2 cellular contexts compared by ENCODE assay signal in genomic region chr16:89167425-89167941, GRCh38.
TF ChIP-seq lines count a peak whose summit lies in the region.

No MANE protein-coding gene starts in this region.

TF ChIP-seq in GM12891, 5 proteins besides CTCF, POLR2A, EP300 and RAD21 (continued from another document):
- TF ChIP-seq PAX5 (IDR thresholded peaks at IDR 0.05; ENCODE audit: insufficient read depth, low read length, severe bottlenecking) = peak; percentile 37
- no peak for TF ChIP-seq POLR2AphosphoS5 (IDR thresholded peaks at IDR 0.05; ENCODE audit: low read depth, low read length)

TF ChIP-seq in GM12878, 131 proteins besides CTCF, POLR2A, EP300 and RAD21 (continued from another document and continues in another):
- TF ChIP-seq CHD4 (IDR thresholded peaks at IDR 0.05) (no peak), RELA (IDR thresholded peaks at IDR 0.05; ENCODE audit: borderline replicate concordance, partially characterized antibody) (peak; percentile 76), MEF2A (IDR thresholded peaks at IDR 0.05; ENCODE audit: insufficient read depth, low read depth, low read length) (no peak), ZNF217 (IDR thresholded peaks at IDR 0.05) (no peak), EZH2 (IDR thresholded peaks at IDR 0.05; ENCODE audit: borderline replicate concordance, control insufficient read depth, low read depth, low read length) (no peak), ZBED1 (IDR thresholded peaks at IDR 0.05; ENCODE audit: borderline replicate concordance) (no peak), TCF3 (IDR thresholded peaks at IDR 0.05; ENCODE audit: borderline replicate concordance, insufficient read depth, low read depth, low read length) (0 out of 2 replicates have a peak, but pooled peaks have one; percentile 45), RELB (IDR thresholded peaks at IDR 0.05; ENCODE audit: low read depth) (no peak), CBFB (IDR thresholded peaks at IDR 0.05; ENCODE audit: low read depth) (no peak), RBBP5 (conservative IDR thresholded peaks at IDR 0.05) (no peak), REST (IDR thresholded peaks at IDR 0.05; ENCODE audit: low read depth, low read length) (no peak), E4F1 (IDR thresholded peaks at IDR 0.05; ENCODE audit: borderline replicate concordance, partially characterized antibody) (no peak), ZZZ3 (IDR thresholded peaks at IDR 0.05; ENCODE audit: control insufficient read depth, insufficient read length, low read depth) (no peak), RAD51 (IDR thresholded peaks at IDR 0.05) (no peak), SREBF2 (IDR thresholded peaks at IDR 0.05; ENCODE audit: low read length) (no peak), CUX1 (IDR thresholded peaks at IDR 0.05; ENCODE audit: insufficient replicate concordance, low read depth, low read length) (no peak), HDAC2 (IDR thresholded peaks at IDR 0.05) (no peak), PBX3 (IDR thresholded peaks at IDR 0.05; ENCODE audit: insufficient replicate concordance, low read depth, low read length) (no peak), MEF2B (IDR thresholded peaks at IDR 0.05; ENCODE audit: partially characterized antibody, poor library complexity, severe bottlenecking) (no peak), ZNF274 (IDR thresholded peaks at IDR 0.05; ENCODE audit: insufficient read depth, insufficient read length) (no peak), BCL11A (IDR thresholded peaks at IDR 0.05; ENCODE audit: low read depth, low read length) (no peak), ESRRA (IDR thresholded peaks at IDR 0.05; ENCODE audit: low read length) (no peak), CEBPB (IDR thresholded peaks at IDR 0.05; ENCODE audit: borderline replicate concordance in 1 of 2, low read depth in 2 of 2, low read length in 2 of 2) (no peak), TARDBP (IDR thresholded peaks at IDR 0.05; ENCODE audit: borderline replicate concordance) (0 out of 2 replicates have a peak, but pooled peaks have one; percentile 39), SUZ12 (IDR thresholded peaks at IDR 0.05; ENCODE audit: unreplicated experiment) (no peak), FOS (IDR thresholded peaks at IDR 0.05; ENCODE audit: borderline replicate concordance, extremely low read depth, insufficient read length) (no peak), IKZF1 (conservative IDR thresholded peaks at IDR 0.05) (peak; percentile 60), HSF1 (IDR thresholded peaks at IDR 0.05; ENCODE audit: low read depth, low read length) (no peak), JUNB (IDR thresholded peaks at IDR 0.05) (no peak), TAF1 (IDR thresholded peaks at IDR 0.05; ENCODE audit: borderline replicate concordance, low read depth, low read length) (no peak), ZNF384 (IDR thresholded peaks at IDR 0.05; ENCODE audit: borderline replicate concordance, low read depth, low read length) (no peak), USF1 (IDR thresholded peaks at IDR 0.05; ENCODE audit: borderline replicate concordance, extremely low read length, insufficient read depth, low read depth, low read length) (no peak), TBL1XR1 (IDR thresholded peaks at IDR 0.05; ENCODE audit: low read depth, low read length) (peak; percentile 74; the same call in 1 of the 2 replicates), FOXK2 (IDR thresholded peaks at IDR 0.05) (no peak), NR2C1 (IDR thresholded peaks at IDR 0.05) (no peak), KAT2A (conservative IDR thresholded peaks at IDR 0.05; ENCODE audit: control insufficient read depth, low read depth, low read length) (no peak), MYB (IDR thresholded peaks at IDR 0.05; ENCODE audit: borderline replicate concordance, low read depth, low read length) (no peak), ATF3 (IDR thresholded peaks at IDR 0.05; ENCODE audit: borderline replicate concordance, extremely low read depth, low read depth, low read length) (no peak), SKIL (IDR thresholded peaks at IDR 0.05; ENCODE audit: low read depth, poor library complexity, severe bottlenecking) (no peak)
